11 cellular contexts compared by ENCODE assay signal in genomic region chr7:74586258-74587200, GRCh38.
A peak's percentile ranks its signal among the peaks of the same experiment; 100 is the strongest.
DNase-seq lines count a peak whose midpoint lies in the region; ATAC-seq and TF ChIP-seq lines count a peak whose summit lies in the region.
"Had no signal": no experiment of that assay in that cellular context is flagged by ENCODE, and none has a peak within 500 bp of the region (broad histone marks: within the 10 kb centered on the region; RNA-seq: fewer than 3 reads in every experiment).

No MANE protein-coding gene starts in this region.

- no peaks in the 10 kb centered on the region for H4K20me1 ChIP-seq in SK-N-SH (ENCODE audit: insufficient read depth)

- H3K4me1 ChIP-seq in BE2C: peaks cover 11% of the 10 kb centered on the region
- H3K4me1 ChIP-seq in SK-N-SH (ENCODE audit: control insufficient read depth in 1 of 2, insufficient read depth in 2 of 2, low read depth in 1 of 2, low read length in 1 of 2): peaks cover 13 to 17% of the 10 kb centered on the region in 2 experiments; a peak in 3 of 4 replicates
- peaks cover 7% of the 10 kb centered on the region for H3K4me1 ChIP-seq in rectal smooth muscle tissue (ENCODE audit: control insufficient read depth, insufficient read depth, low read length)

- CTCF ChIA-PET in SK-N-SH (lab: Yijun Ruan, JAX): interaction anchor here (0.9 to 1.6 kb wide), 5 partner anchors 20 to 169 kb away, joined by 3 to 7 read pairs (median 5); partner anchors contain the start of gene GTF2I

- H3F3A ChIP-seq in SK-N-SH (replicated peaks; ENCODE audit: insufficient read depth): peaks cover 21% of the 10 kb centered on the region

- no peaks in the 10 kb centered on the region for H3K9me3 ChIP-seq in BE2C
- H3K9me3 ChIP-seq in SK-N-SH: no peaks in the 10 kb centered on the region

- TF ChIP-seq CTCF in BE2C (IDR thresholded peaks at IDR 0.05; ENCODE audit: low read depth, low read length) (no peak), SK-N-SH (IDR thresholded peaks at IDR 0.05) (no peak), fibroblast of villous mesenchyme (IDR thresholded peaks at IDR 0.05; ENCODE audit: insufficient read depth, low read depth, low read length) (no peak)

- H3K27me3 ChIP-seq in BE2C (no peaks in the 10 kb centered on the region), SK-N-SH (ENCODE audit: insufficient read depth) (no peaks in the 10 kb centered on the region), rectal smooth muscle tissue (ENCODE audit: control insufficient read depth, insufficient read depth, low read length) (no peaks in the 10 kb centered on the region)
- H3K27me3 ChIP-seq: foreskin keratinocyte had no signal

- no peaks in the 10 kb centered on the region for H3K79me2 ChIP-seq in SK-N-SH (ENCODE audit: insufficient read depth)

- DNase-seq in BE2C: peak; percentile 34
- DNase-seq in SK-N-SH: no peak
- peak; percentile 38 for DNase-seq in fibroblast of villous mesenchyme (ENCODE audit: low read depth)
- DNase-seq in SKM-1 treated with dmso at 0.1 percent for 144 hours (lab: John Stamatoyannopoulos, UW; ENCODE audit: unreplicated experiment): no peak
- no peak for DNase-seq in stimulated activated CD4-positive, alpha-beta T cell treated with anti-CD3 and anti-CD28 coated beads, Interleukin-4, amount 100 ng/mL, for 24 hours
- DNase-seq: activated CD8-positive, alpha-beta memory T cell treated with anti-CD3 and anti-CD28 coated beads for 24 hours; AML-193 had no signal

- peak overlapping the region; percentile 41; the same call in 1 of the 2 replicates for H3K9ac ChIP-seq in SK-N-SH
- no peak overlapping the region for H3K9ac ChIP-seq in rectal smooth muscle tissue (ENCODE audit: low read length)

- ATAC-seq in HG03196 (IDR thresholded peaks at IDR 0.05; ENCODE audit: unreplicated experiment) (no peak), GM21529 (IDR thresholded peaks at IDR 0.05; ENCODE audit: unreplicated experiment) (no peak)

- H3K9me2 ChIP-seq in SK-N-SH: no peaks in the 10 kb centered on the region

- H2AFZ ChIP-seq in SK-N-SH (ENCODE audit: low read depth): peak overlapping the region; percentile 63; the same call in 1 of the 2 replicates

- no peak for TF ChIP-seq RAD21 in SK-N-SH (IDR thresholded peaks at IDR 0.05; ENCODE audit: low read length)

- 87% methylated on average over 19 of the region's 19 CpGs for WGBS in SK-N-SH (ENCODE audit: low lambda C conversion rate)

- POLR2A ChIA-PET in SK-N-SH (lab: Yijun Ruan, JAX): interaction anchor here (0.9 kb wide), 1 partner anchor 70 kb away, joined by 5 read pairs; no protein-coding TSS in a partner anchor

- H3K27ac ChIP-seq in SK-N-SH (ENCODE audit: low read depth in 2 of 2, low read length in 1 of 2): peak overlapping the region; percentile 60 to 78
- peak overlapping the region; percentile 38 for H3K27ac ChIP-seq in rectal smooth muscle tissue (ENCODE audit: low read depth, low read length)
- H3K27ac ChIP-seq: foreskin keratinocyte had no signal

- H3K4me2 ChIP-seq in SK-N-SH: peak overlapping the region; percentile 77

- H3K36me3 ChIP-seq in BE2C (peaks cover 4% of the 10 kb centered on the region; the same call in 1 of the 2 replicates), SK-N-SH (replicated peaks in 1 of 2; ENCODE audit: control insufficient read depth in 1 of 2, insufficient read depth in 2 of 2, low read length in 1 of 2) (peaks cover 2 to 9% of the 10 kb centered on the region in 2 experiments), rectal smooth muscle tissue (ENCODE audit: control insufficient read depth, insufficient read depth, low read length) (no peaks in the 10 kb centered on the region)

- H3K4me3 ChIP-seq in BE2C (ENCODE audit: low read depth, low read length): no peak overlapping the region
- H3K4me3 ChIP-seq in SK-N-SH (ENCODE audit: low read depth in 2 of 2, low read length in 1 of 2): peak overlapping the region in 1 of 2 experiments; percentile 27; a peak in 1 of 4 replicates
- no peak overlapping the region for H3K4me3 ChIP-seq in fibroblast of villous mesenchyme (ENCODE audit: low read depth, low read length)
- H3K4me3 ChIP-seq in rectal smooth muscle tissue (ENCODE audit: low read length): no peak overlapping the region

- TF ChIP-seq EP300 in SK-N-SH (IDR thresholded peaks at IDR 0.05; ENCODE audit: borderline replicate concordance in 1 of 2, low read depth in 1 of 2, low read length in 1 of 2): no peak

TF ChIP-seq in SK-N-SH, 30 proteins besides CTCF, POLR2A, EP300 and RAD21:
- TF ChIP-seq ELF1 (IDR thresholded peaks at IDR 0.05) (no peak), MAX (IDR thresholded peaks at IDR 0.05; ENCODE audit: low read depth) (no peak), MXI1 (IDR thresholded peaks at IDR 0.05; ENCODE audit: low read depth, low read length) (no peak), JUND (IDR thresholded peaks at IDR 0.05) (no peak), NRF1 (IDR thresholded peaks at IDR 0.05; ENCODE audit: low read depth, low read length) (no peak), NFIC (IDR thresholded peaks at IDR 0.05; ENCODE audit: borderline replicate concordance) (no peak), GABPA (IDR thresholded peaks at IDR 0.05; ENCODE audit: low read depth) (no peak)

Comparison
In these comparisons a context has a peak if more than half of its experiments do, and no peak if none do; other contexts are left out.
1. DNase-seq: peak in BE2C (single experiment) and fibroblast of villous mesenchyme (single experiment); none in SK-N-SH (single experiment), SKM-1 treated with dmso at 0.1 percent for 144 hours (single experiment) and stimulated activated CD4-positive, alpha-beta T cell treated with anti-CD3 and anti-CD28 coated beads, Interleukin-4, amount 100 ng/mL, for 24 hours (single experiment).